Comparison of ENCODE assay signal across 1 cellular context in genomic region chr1:155070721-155071556, GRCh38.
TF ChIP-seq lines count a peak whose summit lies in the region.

No MANE protein-coding gene starts in this region.

TF ChIP-seq in K562, 482 proteins besides CTCF, POLR2A, EP300 and RAD21 (continued from another document and continues in another):
- TF ChIP-seq, protein P1, sequence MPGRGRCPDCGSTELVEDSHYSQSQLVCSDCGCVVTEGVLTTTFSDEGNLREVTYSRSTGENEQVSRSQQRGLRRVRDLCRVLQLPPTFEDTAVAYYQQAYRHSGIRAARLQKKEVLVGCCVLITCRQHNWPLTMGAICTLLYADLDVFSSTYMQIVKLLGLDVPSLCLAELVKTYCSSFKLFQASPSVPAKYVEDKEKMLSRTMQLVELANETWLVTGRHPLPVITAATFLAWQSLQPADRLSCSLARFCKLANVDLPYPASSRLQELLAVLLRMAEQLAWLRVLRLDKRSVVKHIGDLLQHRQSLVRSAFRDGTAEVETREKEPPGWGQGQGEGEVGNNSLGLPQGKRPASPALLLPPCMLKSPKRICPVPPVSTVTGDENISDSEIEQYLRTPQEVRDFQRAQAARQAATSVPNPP (IDR thresholded peaks at IDR 0.05; ENCODE audit: borderline replicate concordance, insufficient read depth, insufficient read length), result no peak
- TF ChIP-seq NFYB (IDR thresholded peaks at IDR 0.05; ENCODE audit: extremely low read depth, insufficient read length), result peak; percentile 4
- TF ChIP-seq CBX2 (IDR thresholded peaks at IDR 0.05; ENCODE audit: insufficient read depth, low read length, poor library complexity, severe bottlenecking), result no peak
- TF ChIP-seq ZBTB17 (CRISPR knock-in tag; IDR thresholded peaks at IDR 0.05), result peak; percentile 47; the same call in 1 of the 2 replicates
- TF ChIP-seq LEF1 (IDR thresholded peaks at IDR 0.05), result 0 out of 2 replicates have a peak, but pooled peaks have one; percentile 41
- TF ChIP-seq ZNF212 (CRISPR knock-in tag; IDR thresholded peaks at IDR 0.05), result no peak
- no peak for TF ChIP-seq LARP7 (IDR thresholded peaks at IDR 0.05)
- TF ChIP-seq SIN3A (IDR thresholded peaks at IDR 0.05; ENCODE audit: borderline replicate concordance in 2 of 2, control insufficient read depth in 1 of 2, low read depth in 2 of 2, low read length in 2 of 2), result peak in 1 of 2 experiments; percentile 34; a peak in 1 of 4 replicates
- no peak for TF ChIP-seq BRD9 (IDR thresholded peaks at IDR 0.05; ENCODE audit: low read depth, partially characterized antibody)
- TF ChIP-seq EWSR1 (IDR thresholded peaks at IDR 0.05; ENCODE audit: borderline replicate concordance, low read depth, partially characterized antibody), result no peak
- TF ChIP-seq TEAD1 (CRISPR knock-in tag; IDR thresholded peaks at IDR 0.05), result peak in 1 of 2 experiments; percentile 26; a peak in 1 of 4 replicates
- TF ChIP-seq SMC3 (conservative IDR thresholded peaks at IDR 0.05; ENCODE audit: insufficient read depth, low read depth, low read length), result 0 out of 2 replicates have a peak, but pooled peaks have one; percentile 1
- no peak for TF ChIP-seq CBFB (CRISPR knock-in tag; IDR thresholded peaks at IDR 0.05)
- TF ChIP-seq, protein P2, sequence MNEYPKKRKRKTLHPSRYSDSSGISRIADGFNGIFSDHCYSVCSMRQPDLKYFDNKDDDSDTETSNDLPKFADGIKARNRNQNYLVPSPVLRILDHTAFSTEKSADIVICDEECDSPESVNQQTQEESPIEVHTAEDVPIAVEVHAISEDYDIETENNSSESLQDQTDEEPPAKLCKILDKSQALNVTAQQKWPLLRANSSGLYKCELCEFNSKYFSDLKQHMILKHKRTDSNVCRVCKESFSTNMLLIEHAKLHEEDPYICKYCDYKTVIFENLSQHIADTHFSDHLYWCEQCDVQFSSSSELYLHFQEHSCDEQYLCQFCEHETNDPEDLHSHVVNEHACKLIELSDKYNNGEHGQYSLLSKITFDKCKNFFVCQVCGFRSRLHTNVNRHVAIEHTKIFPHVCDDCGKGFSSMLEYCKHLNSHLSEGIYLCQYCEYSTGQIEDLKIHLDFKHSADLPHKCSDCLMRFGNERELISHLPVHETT (CRISPR knock-in tag; conservative IDR thresholded peaks at IDR 0.05 in 1 of 2, IDR thresholded peaks at IDR 0.05 in 1 of 2), result peak in 1 of 2 experiments; percentile 63; a peak in 1 of 4 replicates
- TF ChIP-seq ZBTB2 (IDR thresholded peaks at IDR 0.05), result peak; percentile 19; the same call in 1 of the 2 replicates
- TF ChIP-seq TBP (optimal IDR thresholded peaks at IDR 0.05; ENCODE audit: low read depth, low read length), result peak; percentile 49
- no peak; the same call in 1 of the 2 replicates for TF ChIP-seq ATF1 (CRISPR knock-in tag; IDR thresholded peaks at IDR 0.05)
- peak; percentile 67 for TF ChIP-seq ATF1 (tag; IDR thresholded peaks at IDR 0.05)
- TF ChIP-seq ZNF77 (CRISPR knock-in tag; IDR thresholded peaks at IDR 0.05), result no peak
- no peak for TF ChIP-seq RERE (CRISPR knock-in tag; IDR thresholded peaks at IDR 0.05; ENCODE audit: borderline replicate concordance)
- TF ChIP-seq CREB1 (IDR thresholded peaks at IDR 0.05), result peak; percentile 63
- TF ChIP-seq CREB1 (CRISPR knock-in tag; IDR thresholded peaks at IDR 0.05), result peak; percentile 85
- TF ChIP-seq, protein P3, sequence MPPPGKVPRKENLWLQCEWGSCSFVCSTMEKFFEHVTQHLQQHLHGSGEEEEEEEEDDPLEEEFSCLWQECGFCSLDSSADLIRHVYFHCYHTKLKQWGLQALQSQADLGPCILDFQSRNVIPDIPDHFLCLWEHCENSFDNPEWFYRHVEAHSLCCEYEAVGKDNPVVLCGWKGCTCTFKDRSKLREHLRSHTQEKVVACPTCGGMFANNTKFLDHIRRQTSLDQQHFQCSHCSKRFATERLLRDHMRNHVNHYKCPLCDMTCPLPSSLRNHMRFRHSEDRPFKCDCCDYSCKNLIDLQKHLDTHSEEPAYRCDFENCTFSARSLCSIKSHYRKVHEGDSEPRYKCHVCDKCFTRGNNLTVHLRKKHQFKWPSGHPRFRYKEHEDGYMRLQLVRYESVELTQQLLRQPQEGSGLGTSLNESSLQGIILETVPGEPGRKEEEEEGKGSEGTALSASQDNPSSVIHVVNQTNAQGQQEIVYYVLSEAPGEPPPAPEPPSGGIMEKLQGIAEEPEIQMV (tag; conservative IDR thresholded peaks at IDR 0.05; ENCODE audit: low read depth), result no peak; the same call in 1 of the 2 replicates
- TF ChIP-seq RBM17 (IDR thresholded peaks at IDR 0.05; ENCODE audit: borderline replicate concordance, low read depth, low read length), result no peak
- peak; percentile 70 for TF ChIP-seq BCOR (IDR thresholded peaks at IDR 0.05)
- TF ChIP-seq DPF2 (IDR thresholded peaks at IDR 0.05), result no peak
- peak; percentile 71; the same call in 1 of the 2 replicates for TF ChIP-seq RB1 (IDR thresholded peaks at IDR 0.05; ENCODE audit: low read depth)
- TF ChIP-seq SREBF2 (CRISPR knock-in tag; IDR thresholded peaks at IDR 0.05), result 0 out of 2 replicates have a peak, but pooled peaks have one; percentile 6
- TF ChIP-seq XRCC5 (IDR thresholded peaks at IDR 0.05; ENCODE audit: low read depth, low read length), result peak; percentile 46; the same call in 1 of the 2 replicates
- TF ChIP-seq SUPT5H (IDR thresholded peaks at IDR 0.05), result no peak
- 0 out of 2 replicates have a peak, but pooled peaks have one; percentile 19 for TF ChIP-seq MTA1 (IDR thresholded peaks at IDR 0.05; ENCODE audit: borderline replicate concordance)
- TF ChIP-seq KAT7 (CRISPR knock-in tag; IDR thresholded peaks at IDR 0.05; ENCODE audit: borderline replicate concordance), result peak; percentile 75; the same call in 1 of the 2 replicates
- TF ChIP-seq, protein P4, sequence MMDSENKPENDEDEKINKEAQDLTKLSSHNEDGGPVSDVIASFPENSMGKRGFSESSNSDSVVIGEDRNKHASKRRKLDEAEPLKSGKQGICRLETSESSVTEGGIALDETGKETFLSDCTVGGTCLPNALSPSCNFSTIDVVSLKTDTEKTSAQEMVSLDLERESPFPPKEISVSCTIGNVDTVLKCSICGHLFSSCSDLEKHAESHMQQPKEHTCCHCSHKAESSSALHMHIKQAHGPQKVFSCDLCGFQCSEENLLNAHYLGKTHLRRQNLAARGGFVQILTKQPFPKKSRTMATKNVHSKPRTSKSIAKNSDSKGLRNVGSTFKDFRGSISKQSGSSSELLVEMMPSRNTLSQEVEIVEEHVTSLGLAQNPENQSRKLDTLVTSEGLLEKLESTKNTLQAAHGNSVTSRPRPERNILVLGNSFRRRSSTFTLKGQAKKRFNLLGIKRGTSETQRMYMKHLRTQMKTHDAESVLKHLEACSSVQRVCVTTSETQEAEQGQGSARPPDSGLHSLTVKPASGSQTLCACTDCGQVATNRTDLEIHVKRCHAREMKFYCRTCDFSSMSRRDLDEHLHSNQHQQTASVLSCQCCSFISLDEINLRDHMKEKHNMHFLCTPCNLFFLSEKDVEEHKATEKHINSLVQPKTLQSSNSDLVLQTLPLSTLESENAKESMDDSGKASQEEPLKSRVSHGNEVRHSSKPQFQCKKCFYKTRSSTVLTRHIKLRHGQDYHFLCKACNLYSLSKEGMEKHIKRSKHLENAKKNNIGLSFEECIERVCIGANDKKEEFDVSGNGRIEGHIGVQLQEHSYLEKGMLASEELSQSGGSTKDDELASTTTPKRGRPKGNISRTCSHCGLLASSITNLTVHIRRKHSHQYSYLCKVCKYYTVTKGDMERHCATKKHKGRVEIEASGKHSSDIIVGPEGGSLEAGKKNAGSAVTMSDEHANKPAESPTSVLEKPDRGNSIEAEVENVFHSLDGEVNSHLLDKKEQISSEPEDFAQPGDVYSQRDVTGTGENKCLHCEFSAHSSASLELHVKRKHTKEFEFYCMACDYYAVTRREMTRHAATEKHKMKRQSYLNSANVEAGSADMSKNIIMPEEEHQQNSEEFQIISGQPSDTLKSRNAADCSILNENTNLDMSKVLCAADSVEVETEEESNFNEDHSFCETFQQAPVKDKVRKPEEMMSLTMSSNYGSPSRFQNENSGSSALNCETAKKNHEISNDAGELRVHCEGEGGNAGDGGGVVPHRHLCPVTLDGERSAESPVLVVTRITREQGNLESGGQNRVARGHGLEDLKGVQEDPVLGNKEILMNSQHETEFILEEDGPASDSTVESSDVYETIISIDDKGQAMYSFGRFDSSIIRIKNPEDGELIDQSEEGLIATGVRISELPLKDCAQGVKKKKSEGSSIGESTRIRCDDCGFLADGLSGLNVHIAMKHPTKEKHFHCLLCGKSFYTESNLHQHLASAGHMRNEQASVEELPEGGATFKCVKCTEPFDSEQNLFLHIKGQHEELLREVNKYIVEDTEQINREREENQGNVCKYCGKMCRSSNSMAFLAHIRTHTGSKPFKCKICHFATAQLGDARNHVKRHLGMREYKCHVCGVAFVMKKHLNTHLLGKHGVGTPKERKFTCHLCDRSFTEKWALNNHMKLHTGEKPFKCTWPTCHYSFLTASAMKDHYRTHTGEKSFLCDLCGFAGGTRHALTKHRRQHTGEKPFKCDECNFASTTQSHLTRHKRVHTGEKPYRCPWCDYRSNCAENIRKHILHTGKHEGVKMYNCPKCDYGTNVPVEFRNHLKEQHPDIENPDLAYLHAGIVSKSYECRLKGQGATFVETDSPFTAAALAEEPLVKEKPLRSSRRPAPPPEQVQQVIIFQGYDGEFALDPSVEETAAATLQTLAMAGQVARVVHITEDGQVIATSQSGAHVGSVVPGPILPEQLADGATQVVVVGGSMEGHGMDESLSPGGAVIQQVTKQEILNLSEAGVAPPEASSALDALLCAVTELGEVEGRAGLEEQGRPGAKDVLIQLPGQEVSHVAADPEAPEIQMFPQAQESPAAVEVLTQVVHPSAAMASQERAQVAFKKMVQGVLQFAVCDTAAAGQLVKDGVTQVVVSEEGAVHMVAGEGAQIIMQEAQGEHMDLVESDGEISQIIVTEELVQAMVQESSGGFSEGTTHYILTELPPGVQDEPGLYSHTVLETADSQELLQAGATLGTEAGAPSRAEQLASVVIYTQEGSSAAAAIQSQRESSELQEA (IDR thresholded peaks at IDR 0.05; ENCODE audit: low read depth), result no peak
- TF ChIP-seq CXXC5 (CRISPR knock-in tag; IDR thresholded peaks at IDR 0.05), result peak; percentile 96
- TF ChIP-seq ZNF57 (CRISPR knock-in tag; IDR thresholded peaks at IDR 0.05), result no peak
- TF ChIP-seq MAX (CRISPR knock-in tag; IDR thresholded peaks at IDR 0.05), result peak; percentile 99
- TF ChIP-seq MAZ (CRISPR knock-in tag; conservative IDR thresholded peaks at IDR 0.05 in 1 of 2, IDR thresholded peaks at IDR 0.05 in 1 of 2), result peak in 1 of 2 experiments; percentile 81; a peak in 1 of 4 replicates
- peak; percentile 54 for TF ChIP-seq CTCFL (IDR thresholded peaks at IDR 0.05; ENCODE audit: borderline replicate concordance, insufficient read depth, low read depth, low read length, poor library complexity, severe bottlenecking)
- TF ChIP-seq CHD2 (IDR thresholded peaks at IDR 0.05; ENCODE audit: low read depth, low read length), result no peak
- TF ChIP-seq MEIS2 (IDR thresholded peaks at IDR 0.05; ENCODE audit: partially characterized antibody), result peak; percentile 39
